ENCODE assay signal across 24 cellular contexts in the genomic region with DNA sequence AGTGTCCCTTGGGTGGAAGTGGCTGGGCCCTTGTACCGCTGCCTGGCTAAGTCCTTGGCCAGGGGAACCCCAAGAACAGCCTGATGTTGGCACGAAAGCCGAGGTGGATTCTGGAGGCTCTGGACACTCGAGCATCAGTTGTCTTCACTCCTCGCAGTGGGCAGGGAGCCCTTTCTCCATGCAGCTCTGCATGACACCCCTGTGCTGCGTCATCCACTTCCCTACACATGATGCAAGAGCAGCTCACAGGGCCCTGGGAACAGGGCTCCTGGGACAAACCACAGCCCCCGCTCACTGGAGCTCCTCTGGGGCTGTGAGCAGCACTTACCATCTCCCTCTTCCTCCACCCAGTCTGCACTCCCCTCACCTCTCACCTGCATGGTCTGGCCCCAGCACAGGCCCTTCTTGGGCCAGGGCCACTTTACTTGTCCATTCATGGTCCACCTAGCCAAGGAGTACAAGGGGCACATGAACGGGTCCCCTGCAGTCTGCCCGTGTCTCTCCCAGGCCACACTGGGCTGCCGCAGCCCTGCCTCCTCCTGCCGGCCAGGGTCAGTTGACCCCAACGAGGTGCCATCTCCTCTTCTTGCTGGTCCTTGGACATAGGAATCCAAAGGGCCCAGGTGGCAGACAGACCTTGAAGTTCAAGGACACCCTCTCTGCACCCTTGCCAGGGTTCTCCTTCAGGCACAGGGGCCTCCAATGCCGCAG.
DNase-seq lines count a peak whose midpoint lies in the region; ATAC-seq and TF ChIP-seq lines count a peak whose summit lies in the region.
"Had no signal": no experiment of that assay in that cellular context is flagged by ENCODE, and none has a peak within 500 bp of the region (broad histone marks: within the 10 kb centered on the region; RNA-seq: fewer than 3 reads in every experiment).

No MANE protein-coding gene starts in this region.

- DNase-seq in AG20443 (ENCODE audit: low spot score), result peak; percentile 14
- peak; percentile 5 for DNase-seq in HEK293T (ENCODE audit: extremely low spot score)
- DNase-seq in brain microvascular endothelial cell, result peak; percentile 22
- DNase-seq in mesenchymal stem cell, result peak; percentile 58
- no peak for DNase-seq in CD1c-positive myeloid dendritic cell (ENCODE audit: extremely low spot score)
- no peak for DNase-seq in prostate gland (ENCODE audit: low spot score)
- DNase-seq: activated CD4-positive, alpha-beta T cell treated with anti-CD3 and anti-CD28 coated beads, Interleukin-2, amount 50 U/mL, for 4 hours; activated naive CD8-positive, alpha-beta T cell treated with anti-CD3 and anti-CD28 coated beads for 36 hours; CD4-positive, CD25-positive, alpha-beta regulatory T cell; effector CD8-positive, alpha-beta T cell; gastrocnemius medialis; GOT3; immature natural killer cell; left ventricle myocardium inferior; NCI-H1436; NCI-H446 treated with DMSO at 0.1 percent for 48 hours; stimulated activated CD4-positive, alpha-beta T cell treated with anti-CD3 and anti-CD28 coated beads, Interleukin-12 subunit alpha, Interleukin-12 subunit beta, amount 100 ng/mL, for 4 hours; stimulated activated CD4-positive, alpha-beta T cell treated with anti-CD3 and anti-CD28 coated beads, Interleukin-4, amount 100 ng/mL, for 24 hours; stimulated activated naive B cell treated with anti-CD40 and anti-IgM and Interleukin-4, amounts not matched to agents 10 μg/mL and 1 μg/mL and 100 μg/mL, for 72 hours had no signal

- 78% methylated on average over 13 of the region's 13 CpGs for WGBS in mesenchymal stem cell
- WGBS in prostate gland, result 93% methylated on average over 13 of the region's 13 CpGs

- H3K14ac ChIP-seq in mesenchymal stem cell (ENCODE audit: low read length in 2 of 2), result peak overlapping the region in 1 of 2 experiments; percentile 44

- H2AK5ac ChIP-seq in mesenchymal stem cell (ENCODE audit: low read length, severe bottlenecking), result no peak overlapping the region

- in situ Hi-C loops in brain microvascular endothelial cell (cut with HindIII; ENCODE audit: low pct_ligation_motif_present, low sequenced_read_pairs), result no loop called here

- ATAC-seq in GM21526 (IDR thresholded peaks at IDR 0.05; ENCODE audit: low FRiP score, unreplicated experiment), result no peak
- ATAC-seq: gastrocnemius medialis; naive thymus-derived CD8-positive, alpha-beta T cell; pancreas; stimulated activated naive B cell treated with anti-CD40 and anti-IgM and Interleukin-4, amounts not matched to agents 10 μg/mL and 1 μg/mL and 100 μg/mL, for 72 hours had no signal

- H3K18ac ChIP-seq in mesenchymal stem cell (ENCODE audit: low read depth in 1 of 2, low read length in 2 of 2), result no peak overlapping the region

- H3K9me3 ChIP-seq in mesenchymal stem cell (ENCODE audit: control insufficient read depth, low read length), result peaks cover 7% of the 10 kb centered on the region
- H3K9me3 ChIP-seq in prostate gland, result no peaks in the 10 kb centered on the region
- H3K9me3 ChIP-seq: gastrocnemius medialis, pancreas, right atrium auricular region had no signal

- CTCF ChIA-PET in HEK293T (lab: Yijun Ruan, JAX), result no interaction called here

- H3K9ac ChIP-seq in mesenchymal stem cell (ENCODE audit: low read length), result no peak overlapping the region

- peaks cover 6% of the 10 kb centered on the region for H3K4me1 ChIP-seq in mesenchymal stem cell (ENCODE audit: control insufficient read depth, insufficient read depth, low read depth, low read length)
- H3K4me1 ChIP-seq in prostate gland (replicated peaks), result peaks cover 6% of the 10 kb centered on the region
- H3K4me1 ChIP-seq: gastrocnemius medialis, left ventricle myocardium inferior, right atrium auricular region had no signal

- TF ChIP-seq POLR2A in prostate gland (IDR thresholded peaks at IDR 0.05), result no peak

- no peak overlapping the region for H3K4me3 ChIP-seq in brain microvascular endothelial cell (ENCODE audit: low read depth, low read length)
- H3K4me3 ChIP-seq in mesenchymal stem cell (ENCODE audit: insufficient read depth in 1 of 2, low read depth in 1 of 2, low read length in 2 of 2), result no peak overlapping the region
- no peak overlapping the region for H3K4me3 ChIP-seq in prostate gland
- H3K4me3 ChIP-seq: gastrocnemius medialis, hepatocyte, left ventricle myocardium inferior, pancreas, right atrium auricular region had no signal

- no peak overlapping the region for H3K4ac ChIP-seq in mesenchymal stem cell (ENCODE audit: low read depth in 1 of 2, low read length in 2 of 2)

- no peaks in the 10 kb centered on the region for H3K79me1 ChIP-seq in mesenchymal stem cell (replicated peaks; ENCODE audit: low read length, poor library complexity, severe bottlenecking)

- no peak overlapping the region for H2BK15ac ChIP-seq in mesenchymal stem cell (ENCODE audit: low read depth, poor library complexity, severe bottlenecking)

- no peak overlapping the region for H3K4me2 ChIP-seq in mesenchymal stem cell (ENCODE audit: low read length, poor library complexity, severe bottlenecking)
- H3K4me2 ChIP-seq: hepatocyte had no signal

- H3K23ac ChIP-seq in mesenchymal stem cell (ENCODE audit: low read length in 2 of 2), result no peak overlapping the region

- no peak overlapping the region for H4K91ac ChIP-seq in mesenchymal stem cell (ENCODE audit: low read length)

- no peak overlapping the region for H2BK5ac ChIP-seq in mesenchymal stem cell (ENCODE audit: low read depth, low read length, poor library complexity, severe bottlenecking)

- H3K27me3 ChIP-seq in brain microvascular endothelial cell (replicated peaks), result no peaks in the 10 kb centered on the region
- peaks cover 21 to 72% of the 10 kb centered on the region in 2 experiments for H3K27me3 ChIP-seq in mesenchymal stem cell (ENCODE audit: control insufficient read depth in 1 of 2, insufficient read depth in 1 of 2, low read length in 2 of 2)
- peaks cover 3% of the 10 kb centered on the region for H3K27me3 ChIP-seq in prostate gland (replicated peaks; ENCODE audit: insufficient read depth)
- H3K27me3 ChIP-seq: hepatocyte, pancreas, right atrium auricular region had no signal

- no peak overlapping the region for H3K27ac ChIP-seq in brain microvascular endothelial cell
- H3K27ac ChIP-seq in mesenchymal stem cell (ENCODE audit: low read length, poor library complexity, severe bottlenecking), result no peak overlapping the region
- no peak overlapping the region for H3K27ac ChIP-seq in prostate gland
- H3K27ac ChIP-seq: gastrocnemius medialis, hepatocyte, left ventricle myocardium inferior, pancreas, right atrium auricular region had no signal

- H3K36me3 ChIP-seq in brain microvascular endothelial cell (replicated peaks), result no peaks in the 10 kb centered on the region
- no peaks in the 10 kb centered on the region for H3K36me3 ChIP-seq in mesenchymal stem cell (ENCODE audit: control insufficient read depth in 1 of 2, insufficient read depth in 2 of 2, low read depth in 1 of 2, low read length in 2 of 2)
- H3K36me3 ChIP-seq in prostate gland, result no peaks in the 10 kb centered on the region
- H3K36me3 ChIP-seq: gastrocnemius medialis, left ventricle myocardium inferior, pancreas, right atrium auricular region had no signal

- POLR2A ChIA-PET in HEK293T (lab: Yijun Ruan, JAX), result no interaction called here

- TF ChIP-seq CTCF in brain microvascular endothelial cell (IDR thresholded peaks at IDR 0.05; ENCODE audit: low read depth, low read length, missing control alignments) (no peak), prostate gland (IDR thresholded peaks at IDR 0.05) (no peak)

- no peak overlapping the region for H4K8ac ChIP-seq in mesenchymal stem cell (ENCODE audit: low read length)

- no peak overlapping the region for H2AFZ ChIP-seq in mesenchymal stem cell (ENCODE audit: low read depth, low read length)
- H2AFZ ChIP-seq: hepatocyte had no signal

- intact Hi-C loops in prostate gland (cut with DNase I), result no loop called here

- peak overlapping the region in 1 of 2 experiments; percentile 18 for H2BK12ac ChIP-seq in mesenchymal stem cell (ENCODE audit: low read length in 2 of 2)

- H2BK120ac ChIP-seq in mesenchymal stem cell (ENCODE audit: low read depth, low read length), result no peak overlapping the region

TF ChIP-seq in HEK293T, 16 proteins besides CTCF, POLR2A, EP300 and RAD21:
- no peak for TF ChIP-seq SP1 (IDR thresholded peaks at IDR 0.05)
- no peak for TF ChIP-seq ARNT (IDR thresholded peaks at IDR 0.05)
- TF ChIP-seq CTBP1 (IDR thresholded peaks at IDR 0.05; ENCODE audit: borderline replicate concordance), result no peak
- TF ChIP-seq NFRKB (IDR thresholded peaks at IDR 0.05), result no peak

Comparison
In these comparisons a context has a peak if more than half of its experiments do, and no peak if none do; other contexts are left out.
1. DNase-seq: peak in AG20443 (single experiment), HEK293T (single experiment), brain microvascular endothelial cell (single experiment) and mesenchymal stem cell (single experiment); none in CD1c-positive myeloid dendritic cell (single experiment) and prostate gland (single experiment).